ENCODE assay signal across 1 cellular context in genomic region chr10:80498833-80499671, GRCh38.
TF ChIP-seq lines count a peak whose summit lies in the region.

No MANE protein-coding gene starts in this region.

TF ChIP-seq in GM12878, 131 proteins besides CTCF, POLR2A, EP300 and RAD21:
- TF ChIP-seq ZNF274 (IDR thresholded peaks at IDR 0.05; ENCODE audit: insufficient read depth, insufficient read length) (no peak), ZNF687 (IDR thresholded peaks at IDR 0.05) (no peak), YY1 (IDR thresholded peaks at IDR 0.05; ENCODE audit: low read depth, low read length) (no peak), IKZF2 (IDR thresholded peaks at IDR 0.05) (no peak), CHD4 (IDR thresholded peaks at IDR 0.05) (no peak), YBX1 (IDR thresholded peaks at IDR 0.05) (no peak), SPI1 (IDR thresholded peaks at IDR 0.05; ENCODE audit: borderline replicate concordance, insufficient read depth, low read depth, low read length) (0 out of 2 replicates have a peak, but pooled peaks have one; percentile 27), BCL3 (IDR thresholded peaks at IDR 0.05; ENCODE audit: borderline replicate concordance, insufficient read depth, low read depth, low read length, poor library complexity, severe bottlenecking) (no peak), NFYA (IDR thresholded peaks at IDR 0.05; ENCODE audit: borderline replicate concordance, low read depth, low read length) (no peak), PRDM15 (CRISPR knock-in tag; IDR thresholded peaks at IDR 0.05) (no peak), NR2C1 (IDR thresholded peaks at IDR 0.05) (peak; percentile 52), LARP7 (IDR thresholded peaks at IDR 0.05) (no peak)
TF ChIP-seq in GM12878: peak in this region for 2.
